Comparison of ENCODE assay signal across 32 cellular contexts in the genomic region with DNA sequence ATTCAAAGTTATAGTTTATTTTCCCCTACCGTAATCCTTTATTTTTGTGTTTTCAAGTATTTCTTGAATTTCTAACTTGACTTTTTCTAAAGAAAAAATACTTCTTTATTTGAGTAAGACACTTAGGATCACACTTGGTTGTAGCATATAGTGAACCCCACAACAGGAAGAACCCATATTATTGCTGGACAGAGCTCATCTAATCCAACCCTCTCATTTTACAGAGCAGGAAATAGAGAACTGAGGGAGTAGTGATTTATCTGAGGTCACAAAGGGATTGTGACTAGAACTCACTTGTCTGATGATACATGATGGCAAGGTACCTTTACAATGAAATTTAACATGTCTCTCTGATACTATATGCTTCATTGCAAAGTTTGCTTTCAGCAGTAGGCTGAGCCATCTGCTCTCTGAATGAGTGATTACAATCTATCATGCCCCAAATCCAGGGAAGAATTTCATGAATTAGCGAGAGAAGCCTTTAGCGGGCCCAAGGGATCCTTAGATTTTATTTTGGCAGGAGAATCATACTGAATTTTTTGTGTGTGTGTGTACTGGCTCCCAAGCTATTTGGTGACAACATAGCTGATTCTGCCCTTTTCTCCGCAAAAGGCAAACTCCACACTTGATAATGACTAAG. TPM values are rescaled to one million over a fixed set of nuclear protein-coding genes. Genes with fewer than 3 reads are reported as not detected.
"Had no signal": no experiment of that assay in that cellular context is flagged by ENCODE, and none has a peak within 500 bp of the region (broad histone marks: within the 10 kb centered on the region; RNA-seq: fewer than 3 reads in every experiment).

No MANE protein-coding gene starts in this region.

- H3K36me3 Mint-ChIP-seq: immature natural killer cell had no signal

- H3K9me3 Mint-ChIP-seq: activated CD4-positive, alpha-beta memory T cell treated with anti-CD3 and anti-CD28 coated beads, Interleukin-2, amount 10 ng/mL, durations not matched to agents 7 days and 5 days; activated CD4-positive, alpha-beta T cell treated with anti-CD3 and anti-CD28 coated beads, Interleukin-2, amount 10 ng/mL, durations not matched to agents 24 days and 14 days; activated T-cell treated with anti-CD3 and anti-CD28 coated beads, Interleukin-2, amount 50 U/mL, for 4 hours; activated T-helper 17 cell treated with anti-CD3 and anti-CD28 coated beads, Interleukin-2, amount 50 U/mL, for 72 hours; central memory CD8-positive, alpha-beta T cell; dendritic cell treated with granulocyte-macrophage colony-stimulating factor and Interleukin-4, amounts not matched to agents 40 ng/mL and 50 ng/mL, for 4 days; endodermal cell; naive thymus-derived CD8-positive, alpha-beta T cell; neural crest cell had no signal

- DNase-seq: activated CD4-positive, alpha-beta memory T cell treated with anti-CD3 and anti-CD28 coated beads, Interleukin-2, amount 10 ng/mL, durations not matched to agents 7 days and 5 days; activated CD4-positive, alpha-beta T cell treated with anti-CD3 and anti-CD28 coated beads, Interleukin-2, amount 10 ng/mL, durations not matched to agents 24 days and 14 days; activated gamma-delta T cell treated with Interleukin-2 at 50 U/mL for 16 hours; activated naive CD4-positive, alpha-beta T cell treated with anti-CD3 and anti-CD28 coated beads, Interleukin-2, amount 50 U/mL, for 16 hours; activated T-cell treated with anti-CD3 and anti-CD28 coated beads, Interleukin-2, amount 50 U/mL, for 4 hours; amniotic stem cell; endodermal cell; foreskin fibroblast; heart left ventricle; hypothalamus; immature natural killer cell; kidney; left colon; midbrain; naive thymus-derived CD8-positive, alpha-beta T cell; nucleus accumbens; right cardiac atrium; spleen; stimulated activated naive CD4-positive, alpha-beta T cell; T-helper 9 cell; tibial artery; upper lobe of right lung; WERI-Rb-1 had no signal

- H3K27ac Mint-ChIP-seq: activated CD4-positive, alpha-beta memory T cell treated with anti-CD3 and anti-CD28 coated beads, Interleukin-2, amount 10 ng/mL, durations not matched to agents 7 days and 5 days; activated CD4-positive, alpha-beta T cell treated with anti-CD3 and anti-CD28 coated beads, Interleukin-2, amount 10 ng/mL, durations not matched to agents 24 days and 14 days; activated T-helper 17 cell treated with anti-CD3 and anti-CD28 coated beads, Interleukin-2, amount 50 U/mL, for 72 hours; dendritic cell treated with granulocyte-macrophage colony-stimulating factor and Interleukin-4, amounts not matched to agents 40 ng/mL and 50 ng/mL, for 4 days; endodermal cell; immature natural killer cell; naive thymus-derived CD8-positive, alpha-beta T cell had no signal

- H3K4me3 Mint-ChIP-seq: activated CD4-positive, alpha-beta memory T cell treated with anti-CD3 and anti-CD28 coated beads, Interleukin-2, amount 10 ng/mL, durations not matched to agents 7 days and 5 days; activated CD4-positive, alpha-beta T cell treated with anti-CD3 and anti-CD28 coated beads, Interleukin-2, amount 10 ng/mL, durations not matched to agents 24 days and 14 days; activated T-cell treated with anti-CD3 and anti-CD28 coated beads, Interleukin-2, amount 50 U/mL, for 4 hours; activated T-helper 17 cell treated with anti-CD3 and anti-CD28 coated beads, Interleukin-2, amount 50 U/mL, for 72 hours; central memory CD8-positive, alpha-beta T cell; dendritic cell treated with granulocyte-macrophage colony-stimulating factor and Interleukin-4, amounts not matched to agents 40 ng/mL and 50 ng/mL, for 4 days; endodermal cell; immature natural killer cell; naive thymus-derived CD8-positive, alpha-beta T cell; neural crest cell had no signal

- ATAC-seq: activated CD4-positive, CD25-positive, alpha-beta regulatory T cell treated with anti-CD3 and anti-CD28 coated beads, Interleukin-2, amount 50 U/mL, for 24 hours; activated T-cell treated with anti-CD3 and anti-CD28 coated beads, Interleukin-2, amount 50 U/mL, for 4 hours; activated T-helper 17 cell treated with anti-CD3 and anti-CD28 coated beads, Interleukin-2, amount 50 U/mL, for 72 hours; esophagus mucosa; heart left ventricle; left colon; naive thymus-derived CD8-positive, alpha-beta T cell; right cardiac atrium; upper lobe of right lung had no signal

- H3K4me1 Mint-ChIP-seq: activated CD4-positive, alpha-beta memory T cell treated with anti-CD3 and anti-CD28 coated beads, Interleukin-2, amount 10 ng/mL, durations not matched to agents 7 days and 5 days; activated CD4-positive, alpha-beta T cell treated with anti-CD3 and anti-CD28 coated beads, Interleukin-2, amount 10 ng/mL, durations not matched to agents 24 days and 14 days; activated T-helper 17 cell treated with anti-CD3 and anti-CD28 coated beads, Interleukin-2, amount 50 U/mL, for 72 hours; central memory CD8-positive, alpha-beta T cell; immature natural killer cell; neural crest cell had no signal

RNA-seq across cellular contexts. Expression of a gene that starts 9.8 kb away (rescaled TPM):
- total RNA-seq: activated CD4-positive, alpha-beta memory T cell treated with anti-CD3 and anti-CD28 coated beads, Interleukin-2, amount 10 ng/mL, durations not matched to agents 7 days and 5 days; activated CD4-positive, alpha-beta T cell treated with anti-CD3 and anti-CD28 coated beads, Interleukin-2, amount 10 ng/mL, durations not matched to agents 24 days and 14 days; activated T-cell treated with anti-CD3 and anti-CD28 coated beads, Interleukin-2, amount 50 U/mL, for 4 hours; activated T-helper 17 cell treated with anti-CD3 and anti-CD28 coated beads, Interleukin-2, amount 50 U/mL, for 72 hours; astrocyte; endodermal cell; esophagus mucosa; heart left ventricle; kidney; left colon; lower leg skin; naive thymus-derived CD8-positive, alpha-beta T cell; right cardiac atrium; spleen; suprapubic skin; upper lobe of right lung had no signal
